Comparison of ENCODE assay signal across 3 cellular contexts in the genomic region with DNA sequence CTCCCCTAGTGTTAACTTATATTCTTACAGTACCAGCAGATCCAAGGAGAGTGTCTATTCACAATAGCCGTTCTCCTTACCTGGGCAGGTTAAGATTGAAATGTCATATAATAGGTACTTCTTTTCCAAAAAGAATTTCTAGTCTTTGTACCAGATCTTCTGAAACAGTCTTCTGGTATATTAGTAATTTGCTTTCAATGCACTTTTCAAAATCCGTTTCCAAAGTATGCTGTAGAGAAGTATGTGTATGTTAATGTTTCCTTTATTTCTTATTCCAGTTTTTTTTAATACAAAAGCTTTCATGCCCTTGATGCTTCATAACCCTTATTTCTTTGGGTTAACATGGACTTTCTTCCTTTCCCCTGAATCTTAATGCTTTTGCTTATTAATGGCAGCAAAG.
TF ChIP-seq lines count a peak whose summit lies in the region.

No MANE protein-coding gene starts in this region.

TF ChIP-seq in IMR-90, 13 proteins besides CTCF, POLR2A, EP300 and RAD21:
- TF ChIP-seq BHLHE40 (IDR thresholded peaks at IDR 0.05; ENCODE audit: low read depth, low read length) (no peak), MXI1 (IDR thresholded peaks at IDR 0.05; ENCODE audit: borderline replicate concordance, low read depth, low read length) (no peak), NFE2L2 (IDR thresholded peaks at IDR 0.05; ENCODE audit: low read depth, low read length) (no peak), FOS (IDR thresholded peaks at IDR 0.05; ENCODE audit: low read depth, low read length) (no peak), CHD1 (IDR thresholded peaks at IDR 0.05; ENCODE audit: low read depth, low read length) (no peak), ELK1 (IDR thresholded peaks at IDR 0.05; ENCODE audit: borderline replicate concordance, low read depth, low read length) (no peak), CEBPB (IDR thresholded peaks at IDR 0.05; ENCODE audit: low read depth, low read length) (no peak), RCOR1 (IDR thresholded peaks at IDR 0.05; ENCODE audit: insufficient replicate concordance, low read length) (no peak), MAFK (IDR thresholded peaks at IDR 0.05; ENCODE audit: low read depth, low read length) (no peak), USF2 (IDR thresholded peaks at IDR 0.05; ENCODE audit: low read depth, low read length) (no peak), SMC3 (IDR thresholded peaks at IDR 0.05; ENCODE audit: low read depth, low read length) (no peak), RFX5 (IDR thresholded peaks at IDR 0.05; ENCODE audit: low read depth, low read length) (no peak), MAZ (IDR thresholded peaks at IDR 0.05; ENCODE audit: borderline replicate concordance, low read depth, low read length) (no peak)

TF ChIP-seq in GM12878, 131 proteins besides CTCF, POLR2A, EP300 and RAD21:
- no peak for TF ChIP-seq ATF2 (IDR thresholded peaks at IDR 0.05; ENCODE audit: low read length)
- TF ChIP-seq, protein P1, sequence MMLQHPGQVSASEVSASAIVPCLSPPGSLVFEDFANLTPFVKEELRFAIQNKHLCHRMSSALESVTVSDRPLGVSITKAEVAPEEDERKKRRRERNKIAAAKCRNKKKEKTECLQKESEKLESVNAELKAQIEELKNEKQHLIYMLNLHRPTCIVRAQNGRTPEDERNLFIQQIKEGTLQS (IDR thresholded peaks at IDR 0.05; ENCODE audit: borderline replicate concordance, extremely low read depth, low read depth, low read length), result no peak
- no peak for TF ChIP-seq NFYA (IDR thresholded peaks at IDR 0.05; ENCODE audit: borderline replicate concordance, low read depth, low read length)
- no peak for TF ChIP-seq RB1 (IDR thresholded peaks at IDR 0.05; ENCODE audit: borderline replicate concordance)
- TF ChIP-seq PAX8 (IDR thresholded peaks at IDR 0.05), result no peak
- no peak for TF ChIP-seq REST (IDR thresholded peaks at IDR 0.05; ENCODE audit: low read depth, low read length)
- TF ChIP-seq RBBP5 (conservative IDR thresholded peaks at IDR 0.05), result no peak
- TF ChIP-seq RCOR1 (conservative IDR thresholded peaks at IDR 0.05; ENCODE audit: low read depth, low read length), result no peak
- no peak for TF ChIP-seq NR2C2 (IDR thresholded peaks at IDR 0.05; ENCODE audit: borderline replicate concordance, control insufficient read depth, insufficient read length, low read depth)
- no peak for TF ChIP-seq SREBF2 (IDR thresholded peaks at IDR 0.05; ENCODE audit: low read length)
- TF ChIP-seq ZNF207 (IDR thresholded peaks at IDR 0.05; ENCODE audit: borderline replicate concordance), result no peak
- no peak for TF ChIP-seq HCFC1 (IDR thresholded peaks at IDR 0.05; ENCODE audit: low read length)
- TF ChIP-seq YBX1 (IDR thresholded peaks at IDR 0.05), result no peak
- TF ChIP-seq BACH1 (IDR thresholded peaks at IDR 0.05; ENCODE audit: borderline replicate concordance), result no peak
- TF ChIP-seq, protein P2, sequence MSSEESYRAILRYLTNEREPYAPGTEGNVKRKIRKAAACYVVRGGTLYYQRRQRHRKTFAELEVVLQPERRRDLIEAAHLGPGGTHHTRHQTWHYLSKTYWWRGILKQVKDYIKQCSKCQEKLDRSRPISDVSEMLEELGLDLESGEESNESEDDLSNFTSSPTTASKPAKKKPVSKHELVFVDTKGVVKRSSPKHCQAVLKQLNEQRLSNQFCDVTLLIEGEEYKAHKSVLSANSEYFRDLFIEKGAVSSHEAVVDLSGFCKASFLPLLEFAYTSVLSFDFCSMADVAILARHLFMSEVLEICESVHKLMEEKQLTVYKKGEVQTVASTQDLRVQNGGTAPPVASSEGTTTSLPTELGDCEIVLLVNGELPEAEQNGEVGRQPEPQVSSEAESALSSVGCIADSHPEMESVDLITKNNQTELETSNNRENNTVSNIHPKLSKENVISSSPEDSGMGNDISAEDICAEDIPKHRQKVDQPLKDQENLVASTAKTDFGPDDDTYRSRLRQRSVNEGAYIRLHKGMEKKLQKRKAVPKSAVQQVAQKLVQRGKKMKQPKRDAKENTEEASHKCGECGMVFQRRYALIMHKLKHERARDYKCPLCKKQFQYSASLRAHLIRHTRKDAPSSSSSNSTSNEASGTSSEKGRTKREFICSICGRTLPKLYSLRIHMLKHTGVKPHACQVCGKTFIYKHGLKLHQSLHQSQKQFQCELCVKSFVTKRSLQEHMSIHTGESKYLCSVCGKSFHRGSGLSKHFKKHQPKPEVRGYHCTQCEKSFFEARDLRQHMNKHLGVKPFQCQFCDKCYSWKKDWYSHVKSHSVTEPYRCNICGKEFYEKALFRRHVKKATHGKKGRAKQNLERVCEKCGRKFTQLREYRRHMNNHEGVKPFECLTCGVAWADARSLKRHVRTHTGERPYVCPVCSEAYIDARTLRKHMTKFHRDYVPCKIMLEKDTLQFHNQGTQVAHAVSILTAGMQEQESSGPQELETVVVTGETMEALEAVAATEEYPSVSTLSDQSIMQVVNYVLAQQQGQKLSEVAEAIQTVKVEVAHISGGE (CRISPR knock-in tag; IDR thresholded peaks at IDR 0.05), result no peak
- no peak for TF ChIP-seq ZSCAN29 (IDR thresholded peaks at IDR 0.05)
TF ChIP-seq in GM12878: peak in this region for 0.

TF ChIP-seq in neural cell, 6 proteins besides CTCF, POLR2A, EP300 and RAD21:
- TF ChIP-seq TAF1 (IDR thresholded peaks at IDR 0.05; ENCODE audit: low read depth) (no peak), SMC3 (conservative IDR thresholded peaks at IDR 0.05; ENCODE audit: poor library complexity) (no peak), MXI1 (conservative IDR thresholded peaks at IDR 0.05; ENCODE audit: poor library complexity, severe bottlenecking) (no peak), POLR2AphosphoS5 (IDR thresholded peaks at IDR 0.05) (no peak), EZH2 (IDR thresholded peaks at IDR 0.05; ENCODE audit: borderline replicate concordance, insufficient read depth, low read length, poor library complexity, severe bottlenecking) (no peak), REST (IDR thresholded peaks at IDR 0.05; ENCODE audit: borderline replicate concordance) (no peak)
